In the genomic region with DNA sequence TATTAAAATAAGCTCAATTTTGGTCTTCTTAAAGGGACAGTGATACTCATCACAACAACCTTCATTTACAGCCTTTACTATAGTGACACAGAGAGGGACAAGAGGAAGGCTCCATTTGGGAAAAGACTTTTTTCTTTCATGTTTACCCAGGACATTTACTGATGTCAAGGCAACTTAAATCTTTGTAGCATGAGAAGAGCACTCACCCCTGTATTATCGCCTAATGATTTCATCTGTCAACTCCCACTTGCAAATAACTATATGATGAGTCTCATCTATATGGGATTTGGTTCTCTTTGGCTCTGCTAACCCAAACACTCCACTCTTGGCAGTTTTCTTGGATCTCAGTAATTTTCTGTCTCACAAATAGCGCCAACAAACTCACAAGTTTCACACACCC, we compare ENCODE assay signal across 19 cellular contexts. TPM values are rescaled to one million over a fixed set of nuclear protein-coding genes. Genes with fewer than 3 reads are reported as not detected.
"Had no signal": no experiment of that assay in that cellular context is flagged by ENCODE, and none has a peak within 500 bp of the region (broad histone marks: within the 10 kb centered on the region; RNA-seq: fewer than 3 reads in every experiment).

No MANE protein-coding gene starts in this region.

- H3K27ac ChIP-seq: dorsolateral prefrontal cortex, right lobe of liver, spleen, upper lobe of right lung had no signal

- H3K27me3 ChIP-seq: dorsolateral prefrontal cortex, right lobe of liver, spleen, upper lobe of right lung had no signal

- H3K4me1 ChIP-seq: spleen had no signal

- FAIRE-seq: bronchial epithelial cell had no signal

- H3K9me3 ChIP-seq: right lobe of liver, spleen, upper lobe of right lung had no signal

- ATAC-seq: right lobe of liver; stimulated activated naive CD8-positive, alpha-beta T cell treated with anti-CD3 and anti-CD28 coated beads, Interleukin-15, amount 100 ng/mL, for 72 hours; upper lobe of right lung had no signal

- H3K4me3 ChIP-seq: dorsolateral prefrontal cortex, right lobe of liver, spleen, upper lobe of right lung had no signal

- DNase-seq: activated CD4-positive, alpha-beta T cell treated with anti-CD3 and anti-CD28 coated beads, Interleukin-2, amount 10 ng/mL, durations not matched to agents 24 days and 14 days; activated CD4-positive, CD25-positive, alpha-beta regulatory T cell; activated CD8-positive, alpha-beta memory T cell treated with anti-CD3 and anti-CD28 coated beads for 24 hours; activated gamma-delta T cell treated with Interleukin-2 at 50 U/mL for 16 hours; activated naive CD8-positive, alpha-beta T cell treated with anti-CD3 and anti-CD28 coated beads, Interleukin-2, amount 10 ng/mL, durations not matched to agents 7 days and 5 days; anterior cingulate cortex; dorsolateral prefrontal cortex; endodermal cell; erythroblast; glutamatergic neuron; hypothalamus; occipital lobe; right lobe of liver; spleen; stimulated activated naive CD8-positive, alpha-beta T cell treated with anti-CD3 and anti-CD28 coated beads, Interleukin-15, amount 100 ng/mL, for 72 hours; upper lobe of right lung had no signal

RNA-seq across cellular contexts. Expression of gene SLC6A4, which starts 32.1 kb away (rescaled TPM):
- total RNA-seq: activated CD4-positive, alpha-beta T cell treated with anti-CD3 and anti-CD28 coated beads, Interleukin-2, amount 10 ng/mL, durations not matched to agents 24 days and 14 days; activated naive CD8-positive, alpha-beta T cell treated with anti-CD3 and anti-CD28 coated beads, Interleukin-2, amount 10 ng/mL, durations not matched to agents 7 days and 5 days; bronchial epithelial cell; fibroblast of villous mesenchyme; mesenteric fat pad; right lobe of liver had no signal
